In genomic region chr13:30341815-30342570, GRCh38 we compare ENCODE assay signal across 8 cellular contexts. TPM values are rescaled to one million over a fixed set of nuclear protein-coding genes. Genes with fewer than 3 reads are reported as not detected.
DNase-seq lines count a peak whose midpoint lies in the region; ATAC-seq and TF ChIP-seq lines count a peak whose summit lies in the region.

No MANE protein-coding gene starts in this region.

- H3K9ac ChIP-seq in adipocyte (ENCODE audit: low read length): peak overlapping the region; percentile 57

- H3K4me1 ChIP-seq in adipocyte (ENCODE audit: control insufficient read depth, insufficient read depth, low read length): peaks cover 50% of the 10 kb centered on the region
- H3K4me1 ChIP-seq in heart left ventricle: peaks cover 0 to 44% (median 26%) of the 10 kb centered on the region in 12 donors

- TF ChIP-seq POLR2A in heart left ventricle (IDR thresholded peaks at IDR 0.05): no peak

- ATAC-seq in heart left ventricle (peak; percentile 81 to 87 (median 86)), GM18517 (IDR thresholded peaks at IDR 0.05; ENCODE audit: unreplicated experiment) (no peak)

- H3K27me3 ChIP-seq in adipocyte (replicated peaks; ENCODE audit: control insufficient read depth, insufficient read depth, low read length) (no peaks in the 10 kb centered on the region), heart left ventricle (no peaks in the 10 kb centered on the region)

- 32 to 45% (median 38%) methylated on average over 9 of the region's 9 CpGs for WGBS in heart left ventricle, 4 donors

- intact Hi-C loops in heart left ventricle (cut with DNase I): loop anchor here in 1 of 10 donors (1.0 kb wide), 1 partner anchor 53 kb away; no protein-coding TSS in a partner anchor

- H3K36me3 ChIP-seq in adipocyte (ENCODE audit: control insufficient read depth, insufficient read depth, low read length, severe bottlenecking) (no peaks in the 10 kb centered on the region), heart left ventricle (no peaks in the 10 kb centered on the region)

- no peak for TF ChIP-seq CTCF in heart left ventricle (IDR thresholded peaks at IDR 0.05)

- H3K27ac ChIP-seq in heart left ventricle: peak overlapping the region; percentile 59 to 92 (median 76)

- DNase-seq in GM04503 (ENCODE audit: low read depth) (peak; percentile 86), adipocyte (ENCODE audit: low read depth) (peak; percentile 96), heart left ventricle (peak; percentile 82 to 93 (median 89)), skeletal muscle cell (ENCODE audit: low read depth) (peak; percentile 89), NK-92 (lab: John Stamatoyannopoulos, UW; ENCODE audit: unreplicated experiment) (no peak), HT-29 (ENCODE audit: low spot score) (no peak)
- DNase-seq in activated naive CD4-positive, alpha-beta T cell treated with anti-CD3 and anti-CD28 coated beads, Interleukin-2, amount 50 U/mL, for 16 hours: no peak

- no peaks in the 10 kb centered on the region for H3K9me3 ChIP-seq in adipocyte (ENCODE audit: control insufficient read depth, low read length)
- no peaks in the 10 kb centered on the region for H3K9me3 ChIP-seq in heart left ventricle

- peak overlapping the region; percentile 43 for H3K4me3 ChIP-seq in adipocyte (ENCODE audit: low read length)
- no peak overlapping the region for H3K4me3 ChIP-seq in heart left ventricle
- no peak overlapping the region for H3K4me3 ChIP-seq in skeletal muscle cell (ENCODE audit: low read depth, low read length)

RNA-seq across cellular contexts. Expression of gene KATNAL1, which starts 34.6 kb away (rescaled TPM):
- 10 to 100 TPM; 23.3 to 55.3 (median 52.2) TPM for total RNA-seq in heart left ventricle
- 10 to 100 TPM in 1 of 2 donors, 1 to 10 TPM in 1; 4.6 to 15.7 TPM for polyA plus RNA-seq in heart left ventricle
- total RNA-seq in HT-29 (2014; rRNA removed; shearing (Covaris generic)): 0.05 and 1.2 TPM in 2 replicates

Comparison
In these comparisons a context has a peak if more than half of its experiments do, and no peak if none do; other contexts are left out.
1. DNase-seq: peak in GM04503 (single experiment), adipocyte (single experiment), heart left ventricle (5 of 5) and skeletal muscle cell (single experiment); none in NK-92 (single experiment), activated naive CD4-positive, alpha-beta T cell treated with anti-CD3 and anti-CD28 coated beads, Interleukin-2, amount 50 U/mL, for 16 hours (single experiment) and HT-29 (single experiment).
2. RNA of gene KATNAL1, which starts 34.6 kb away (total RNA-seq): 23.3 to 55.3 TPM in heart left ventricle; 0.05 to 1.2 TPM in HT-29; every median in the first group is over 10 times any median in the second.